8 cellular contexts compared by ENCODE assay signal in the genomic region with DNA sequence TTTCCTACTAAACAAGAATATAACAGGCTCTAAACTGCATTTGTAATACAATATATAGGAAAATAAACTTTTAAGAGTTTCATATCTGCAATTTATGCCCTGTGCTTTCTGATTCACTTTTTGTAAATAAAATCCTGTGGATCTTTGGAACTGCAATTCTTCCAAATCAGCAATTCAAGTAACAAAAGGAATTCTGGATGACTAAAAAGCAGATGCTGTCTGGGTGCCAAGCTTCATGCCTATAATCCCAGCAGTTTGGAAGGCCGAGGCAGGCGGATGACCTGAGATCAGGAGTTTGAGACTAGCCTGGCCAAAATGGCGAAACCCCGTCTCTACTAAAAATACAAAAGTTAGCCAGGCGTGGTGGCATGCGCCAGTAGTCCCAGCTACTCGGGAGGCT.
"Had no signal": no experiment of that assay in that cellular context is flagged by ENCODE, and none has a peak within 500 bp of the region (broad histone marks: within the 10 kb centered on the region; RNA-seq: fewer than 3 reads in every experiment).

No MANE protein-coding gene starts in this region.

- H3K4me1 ChIP-seq: left ventricle myocardium inferior had no signal

- DNase-seq: activated CD4-positive, alpha-beta T cell treated with anti-CD3 and anti-CD28 coated beads, Interleukin-2, amount 50 U/mL, for 1 hour; activated effector memory CD4-positive, alpha-beta T cell treated with anti-CD3 and anti-CD28 coated beads, Interleukin-2, amount 50 U/mL, for 16 hours; activated T-cell treated with anti-CD3 and anti-CD28 coated beads, Interleukin-2, amount 50 U/mL, for 1 hour; left ventricle myocardium inferior; mesendoderm; stimulated activated CD4-positive, alpha-beta T cell treated with anti-CD3 and anti-CD28 coated beads, Interleukin-4, amount 100 ng/mL, for 4 hours; stomach had no signal

- H3K27ac ChIP-seq: left ventricle myocardium inferior, stomach had no signal

- ATAC-seq: activated naive CD4-positive, alpha-beta T cell treated with anti-CD3 and anti-CD28 coated beads, Interleukin-2, amount 50 U/mL, for 72 hours had no signal

- H3K36me3 ChIP-seq: left ventricle myocardium inferior, stomach had no signal

- H3K4me3 ChIP-seq: left ventricle myocardium inferior, stomach had no signal

- H3K9me3 ChIP-seq: left ventricle myocardium inferior, stomach had no signal

- H3K27me3 ChIP-seq: stomach had no signal
